In genomic region chr1:19402031-19402430, GRCh38 we compare ENCODE assay signal across 14 cellular contexts.
A peak's percentile ranks its signal among the peaks of the same experiment; 100 is the strongest.
DNase-seq lines count a peak whose midpoint lies in the region; ATAC-seq, FAIRE-seq and TF ChIP-seq lines count a peak whose summit lies in the region.
"Had no signal": no experiment of that assay in that cellular context is flagged by ENCODE, and none has a peak within 500 bp of the region (broad histone marks: within the 10 kb centered on the region; RNA-seq: fewer than 3 reads in every experiment).

No MANE protein-coding gene starts in this region.

- intact Hi-C loops in activated CD8-positive, alpha-beta T cell treated with anti-CD3 and anti-CD28 coated beads for 36 hours (cut with micrococcal nuclease), result no loop called here
- intact Hi-C loops in tibial artery (cut with DNase I; ENCODE audit: low total_unique reads), result loop anchor here (5.0 kb wide), 1 partner anchor 45 kb away; no protein-coding TSS in a partner anchor

- CTCF ChIA-PET in activated CD8-positive, alpha-beta T cell treated with anti-CD3 and anti-CD28 coated beads for 36 hours (lab: Charles Lee), result interaction anchor here (0.6 to 1.4 kb wide), 3 partner anchors 12 to 252 kb away, joined by 3 to 4 read pairs (median 3); no protein-coding TSS in a partner anchor
- CTCF ChIA-PET in activated CD8-positive, alpha-beta T cell treated with anti-CD3 and anti-CD28 coated beads, Interleukin-2, amount 10 ng/mL, durations not matched to agents 7 days and 5 days (lab: Charles Lee), result interaction anchor here (0.7 to 1.5 kb wide), 4 partner anchors 10 to 249 kb away, joined by 3 to 4 read pairs (median 3); no protein-coding TSS in a partner anchor

- ATAC-seq in activated CD8-positive, alpha-beta T cell treated with anti-CD3 and anti-CD28 coated beads for 36 hours, result no peak
- ATAC-seq in activated CD8-positive, alpha-beta T cell treated with anti-CD3 and anti-CD28 coated beads, Interleukin-2, amount 10 ng/mL, durations not matched to agents 7 days and 5 days, result no peak

- no peaks in the 10 kb centered on the region for H3K9me3 ChIP-seq in astrocyte (ENCODE audit: insufficient read depth, low read depth, low read length)
- no peaks in the 10 kb centered on the region for H3K9me3 ChIP-seq in muscle layer of colon (ENCODE audit: low read length)
- no peaks in the 10 kb centered on the region for H3K9me3 ChIP-seq in tibial artery
- H3K9me3 ChIP-seq: adrenal gland had no signal

- H3K4me2 ChIP-seq in astrocyte (ENCODE audit: low read length), result no peak overlapping the region

- no peak for FAIRE-seq in astrocyte (lab: Jason Lieb, UNC)

- H3K4me1 ChIP-seq in astrocyte (ENCODE audit: insufficient read depth, low read length) (peaks cover 63% of the 10 kb centered on the region), muscle layer of colon (ENCODE audit: insufficient read depth, low read length) (peaks cover 94% of the 10 kb centered on the region), tibial artery (peaks cover 3 to 98% (median 77%) of the 10 kb centered on the region in 4 donors)

- H2AFZ ChIP-seq in astrocyte (ENCODE audit: low read depth, low read length), result no peak overlapping the region

- H3K27me3 Mint-ChIP-seq in activated CD8-positive, alpha-beta T cell treated with anti-CD3 and anti-CD28 coated beads for 36 hours, result no peaks in the 10 kb centered on the region
- H3K27me3 Mint-ChIP-seq in activated CD8-positive, alpha-beta T cell treated with anti-CD3 and anti-CD28 coated beads, Interleukin-2, amount 10 ng/mL, durations not matched to agents 7 days and 5 days (ENCODE audit: low read depth), result no peaks in the 10 kb centered on the region
- H3K27me3 Mint-ChIP-seq in astrocyte (ENCODE audit: low read depth, unreplicated experiment), result no peaks in the 10 kb centered on the region
- H3K27me3 Mint-ChIP-seq: activated B cell treated with CpG ODN at 0.5 μM for 24 hours had no signal

- no peaks in the 10 kb centered on the region for H3K27me3 ChIP-seq in astrocyte (ENCODE audit: insufficient read depth, low read length)
- H3K27me3 ChIP-seq in muscle layer of colon (ENCODE audit: control insufficient read depth in 1 of 2, insufficient read depth in 2 of 2, low read length in 2 of 2), result no peaks in the 10 kb centered on the region
- H3K27me3 ChIP-seq in tibial artery, result no peaks in the 10 kb centered on the region
- H3K27me3 ChIP-seq: adrenal gland had no signal

- TF ChIP-seq CTCF in activated CD8-positive, alpha-beta T cell treated with anti-CD3 and anti-CD28 coated beads for 36 hours (IDR thresholded peaks at IDR 0.05), result no peak
- TF ChIP-seq CTCF in astrocyte (IDR thresholded peaks at IDR 0.05; ENCODE audit: insufficient read depth, low read depth, low read length) (no peak), tibial artery (IDR thresholded peaks at IDR 0.05) (no peak)

- H3K4me3 Mint-ChIP-seq in activated CD8-positive, alpha-beta T cell treated with anti-CD3 and anti-CD28 coated beads for 36 hours, result no peak overlapping the region
- H3K4me3 Mint-ChIP-seq in activated CD8-positive, alpha-beta T cell treated with anti-CD3 and anti-CD28 coated beads, Interleukin-2, amount 10 ng/mL, durations not matched to agents 7 days and 5 days, result no peak overlapping the region
- H3K4me3 Mint-ChIP-seq in astrocyte (ENCODE audit: unreplicated experiment), result no peak overlapping the region
- H3K4me3 Mint-ChIP-seq: activated B cell treated with CpG ODN at 0.5 μM for 24 hours had no signal

- no peak for DNase-seq in activated CD8-positive, alpha-beta T cell treated with anti-CD3 and anti-CD28 coated beads for 36 hours
- no peak for DNase-seq in activated CD8-positive, alpha-beta T cell treated with anti-CD3 and anti-CD28 coated beads, Interleukin-2, amount 10 ng/mL, durations not matched to agents 7 days and 5 days
- DNase-seq in astrocyte (ENCODE audit: low read depth) (no peak), tibial artery (no peak), DMS53 (lab: John Stamatoyannopoulos, UW) (no peak), NCI-H345 treated with DMSO at 0.1 percent for 48 hours (lab: John Stamatoyannopoulos, UW; ENCODE audit: unreplicated experiment) (no peak), NCI-H187 treated with DMSO at 0.1 percent for 48 hours (lab: John Stamatoyannopoulos, UW) (no peak)
- DNase-seq: activated B cell treated with CpG ODN at 0.5 μM for 24 hours, adrenal gland, foreskin melanocyte, islet precursor cell, NCI-H1105, NCI-H226 had no signal

- H3K9ac ChIP-seq in astrocyte (ENCODE audit: low read length), result no peak overlapping the region
- no peak overlapping the region for H3K9ac ChIP-seq in muscle layer of colon (ENCODE audit: low read length)

- peaks cover 69% of the 10 kb centered on the region for H3K4me1 Mint-ChIP-seq in activated CD8-positive, alpha-beta T cell treated with anti-CD3 and anti-CD28 coated beads for 36 hours (ENCODE audit: low read depth)
- peaks cover 41% of the 10 kb centered on the region for H3K4me1 Mint-ChIP-seq in activated CD8-positive, alpha-beta T cell treated with anti-CD3 and anti-CD28 coated beads, Interleukin-2, amount 10 ng/mL, durations not matched to agents 7 days and 5 days (ENCODE audit: low read depth)
- peaks cover 77% of the 10 kb centered on the region for H3K4me1 Mint-ChIP-seq in astrocyte (ENCODE audit: low read depth, unreplicated experiment)

- H4K20me1 ChIP-seq in astrocyte (ENCODE audit: insufficient read depth, low read length), result peaks cover 89% of the 10 kb centered on the region

- no peak overlapping the region for H3K4me3 ChIP-seq in astrocyte (ENCODE audit: insufficient read depth, low read depth, low read length)
- no peak overlapping the region for H3K4me3 ChIP-seq in muscle layer of colon (ENCODE audit: low read depth in 1 of 2, low read length in 2 of 2)
- no peak overlapping the region for H3K4me3 ChIP-seq in tibial artery
- H3K4me3 ChIP-seq: adrenal gland had no signal

- POLR2A ChIA-PET in activated CD8-positive, alpha-beta T cell treated with anti-CD3 and anti-CD28 coated beads for 36 hours (lab: Charles Lee), result interaction anchor here (0.8 kb wide), 1 partner anchor 11 kb away, joined by 3 read pairs; no protein-coding TSS in a partner anchor
- POLR2A ChIA-PET in activated CD8-positive, alpha-beta T cell treated with anti-CD3 and anti-CD28 coated beads, Interleukin-2, amount 10 ng/mL, durations not matched to agents 7 days and 5 days (lab: Charles Lee), result interaction anchor here (0.5 kb wide), 1 partner anchor 11 kb away, joined by 3 read pairs; no protein-coding TSS in a partner anchor

- no peaks in the 10 kb centered on the region for H3K9me3 Mint-ChIP-seq in activated CD8-positive, alpha-beta T cell treated with anti-CD3 and anti-CD28 coated beads for 36 hours
- no peaks in the 10 kb centered on the region for H3K9me3 Mint-ChIP-seq in activated CD8-positive, alpha-beta T cell treated with anti-CD3 and anti-CD28 coated beads, Interleukin-2, amount 10 ng/mL, durations not matched to agents 7 days and 5 days (ENCODE audit: insufficient read depth)
- H3K9me3 Mint-ChIP-seq in astrocyte (ENCODE audit: unreplicated experiment), result peaks cover 4% of the 10 kb centered on the region
- H3K9me3 Mint-ChIP-seq: activated B cell treated with CpG ODN at 0.5 μM for 24 hours had no signal

- H3K27ac ChIP-seq in astrocyte (ENCODE audit: low read depth, low read length), result no peak overlapping the region
- H3K27ac ChIP-seq in muscle layer of colon (ENCODE audit: low read depth, low read length), result peak overlapping the region; percentile 16
- peak overlapping the region; percentile 73 to 78 for H3K27ac ChIP-seq in tibial artery
- H3K27ac ChIP-seq: adrenal gland had no signal

- peaks cover 2% of the 10 kb centered on the region for H3K36me3 ChIP-seq in astrocyte (ENCODE audit: insufficient read depth, low read length)
- peaks cover 4% of the 10 kb centered on the region for H3K36me3 ChIP-seq in muscle layer of colon (ENCODE audit: insufficient read depth, low read length)
- H3K36me3 ChIP-seq in tibial artery, result no peaks in the 10 kb centered on the region
- H3K36me3 ChIP-seq: adrenal gland had no signal

- peaks cover 30% of the 10 kb centered on the region for H3K36me3 Mint-ChIP-seq in activated CD8-positive, alpha-beta T cell treated with anti-CD3 and anti-CD28 coated beads for 36 hours (ENCODE audit: low read depth)
- peaks cover 39% of the 10 kb centered on the region for H3K36me3 Mint-ChIP-seq in activated CD8-positive, alpha-beta T cell treated with anti-CD3 and anti-CD28 coated beads, Interleukin-2, amount 10 ng/mL, durations not matched to agents 7 days and 5 days (ENCODE audit: low read depth)
- H3K36me3 Mint-ChIP-seq in astrocyte (ENCODE audit: low read depth, unreplicated experiment), result peaks cover 31% of the 10 kb centered on the region

- peak overlapping the region; percentile 30 for H3K27ac Mint-ChIP-seq in activated CD8-positive, alpha-beta T cell treated with anti-CD3 and anti-CD28 coated beads for 36 hours
- H3K27ac Mint-ChIP-seq in activated CD8-positive, alpha-beta T cell treated with anti-CD3 and anti-CD28 coated beads, Interleukin-2, amount 10 ng/mL, durations not matched to agents 7 days and 5 days, result no peak overlapping the region
- H3K27ac Mint-ChIP-seq in astrocyte (ENCODE audit: unreplicated experiment), result peak overlapping the region; percentile 69
- H3K27ac Mint-ChIP-seq: activated B cell treated with CpG ODN at 0.5 μM for 24 hours had no signal

- peaks cover 89% of the 10 kb centered on the region for H3K79me2 ChIP-seq in astrocyte (ENCODE audit: insufficient read depth, low read length)
